9 cellular contexts compared by ENCODE assay signal in genomic region chr12:50188280-50188781, GRCh38. TPM values are rescaled to one million over a fixed set of nuclear protein-coding genes. Genes with fewer than 3 reads are reported as not detected.
DNase-seq lines count a peak whose midpoint lies in the region; ATAC-seq and TF ChIP-seq lines count a peak whose summit lies in the region.
"Had no signal": no experiment of that assay in that cellular context is flagged by ENCODE, and none has a peak within 500 bp of the region (broad histone marks: within the 10 kb centered on the region; RNA-seq: fewer than 3 reads in every experiment).

No MANE protein-coding gene starts in this region.

- WGBS in psoas muscle, 3 donors: 55 to 72% (median 65%) methylated on average over 4 of the region's 4 CpGs
- 76 to 78% methylated on average over 4 of the region's 4 CpGs for WGBS in body of pancreas, 2 donors

- no peaks in the 10 kb centered on the region for H3K9me3 ChIP-seq in CD8-positive, alpha-beta T cell (ENCODE audit: low read length)
- H3K9me3 ChIP-seq in T-helper 17 cell (ENCODE audit: control insufficient read depth, low read length, poor library complexity, severe bottlenecking) (no peaks in the 10 kb centered on the region), psoas muscle (no peaks in the 10 kb centered on the region), body of pancreas (no peaks in the 10 kb centered on the region)

- peaks cover 35% of the 10 kb centered on the region for H3K36me3 Mint-ChIP-seq in CD8-positive, alpha-beta T cell
- H3K36me3 Mint-ChIP-seq in T-helper 17 cell (ENCODE audit: low read depth): no peaks in the 10 kb centered on the region

- TF ChIP-seq POLR2A in body of pancreas (IDR thresholded peaks at IDR 0.05): no peak

- no peak for ATAC-seq in CD8-positive, alpha-beta T cell
- ATAC-seq in T-helper 17 cell (no peak), psoas muscle (peak; percentile 28 to 76 (median 68)), body of pancreas (no peak)

- no peaks in the 10 kb centered on the region for H3K27me3 ChIP-seq in CD8-positive, alpha-beta T cell (ENCODE audit: insufficient read depth, low read length)
- H3K27me3 ChIP-seq in psoas muscle (ENCODE audit: insufficient read depth in 3 of 3, low read length in 2 of 3): no peaks in the 10 kb centered on the region
- no peaks in the 10 kb centered on the region for H3K27me3 ChIP-seq in body of pancreas

- peak overlapping the region; percentile 41 for H3K27ac Mint-ChIP-seq in CD8-positive, alpha-beta T cell
- H3K27ac Mint-ChIP-seq in T-helper 17 cell: peak overlapping the region; percentile 91

- intact Hi-C loops in CD8-positive, alpha-beta T cell (cut with DNase I, micrococcal nuclease): loop anchor here (10.0 kb wide), 1 partner anchor 126 kb away; no protein-coding TSS in a partner anchor
- intact Hi-C loops in psoas muscle (cut with DNase I): loop anchor here (5.0 kb wide), 2 partner anchors 124 to 129 kb away; no protein-coding TSS in a partner anchor
- intact Hi-C loops in body of pancreas (cut with DNase I): no loop called here

- no peak overlapping the region for H3K4me3 Mint-ChIP-seq in CD8-positive, alpha-beta T cell
- H3K4me3 Mint-ChIP-seq in T-helper 17 cell: peak overlapping the region; percentile 85

- no peaks in the 10 kb centered on the region for H3K4me1 ChIP-seq in CD8-positive, alpha-beta T cell (ENCODE audit: insufficient read depth, low read length)
- H3K4me1 ChIP-seq in psoas muscle (peaks cover 27% of the 10 kb centered on the region), body of pancreas (peaks cover 10% of the 10 kb centered on the region)

- H3K27me3 Mint-ChIP-seq in CD8-positive, alpha-beta T cell (ENCODE audit: low read depth): no peaks in the 10 kb centered on the region
- no peaks in the 10 kb centered on the region for H3K27me3 Mint-ChIP-seq in T-helper 17 cell

- TF ChIP-seq CTCF in CD8-positive, alpha-beta T cell (IDR thresholded peaks at IDR 0.05): no peak
- no peak for TF ChIP-seq CTCF in psoas muscle (IDR thresholded peaks at IDR 0.05)
- TF ChIP-seq CTCF in body of pancreas (IDR thresholded peaks at IDR 0.05): no peak

- H3K9me3 Mint-ChIP-seq in CD8-positive, alpha-beta T cell: no peaks in the 10 kb centered on the region

- H3K27ac ChIP-seq in CD8-positive, alpha-beta T cell (ENCODE audit: low read depth, low read length): no peak overlapping the region
- H3K27ac ChIP-seq in psoas muscle (peak overlapping the region; percentile 50), body of pancreas (no peak overlapping the region)

- CTCF ChIA-PET in CD8-positive, alpha-beta T cell (lab: Charles Lee): interaction anchor here (0.6 to 1.5 kb wide), 5 partner anchors 12 to 269 kb away, joined by 3 to 6 read pairs (median 3); partner anchors contain the start of gene COX14

- no peak overlapping the region for H3K4me3 ChIP-seq in CD8-positive, alpha-beta T cell (ENCODE audit: low read depth, low read length)
- H3K4me3 ChIP-seq in psoas muscle (no peak overlapping the region), body of pancreas (no peak overlapping the region)

- no peak for DNase-seq in CD8-positive, alpha-beta T cell
- DNase-seq in T-helper 17 cell (no peak), fibroblast of gingiva (ENCODE audit: low read depth) (peak; percentile 31), psoas muscle (no peak), DMS 273 treated with DMSO at 0.1 percent for 48 hours (lab: John Stamatoyannopoulos, UW) (no peak), body of pancreas (no peak), medulla oblongata (ENCODE audit: extremely low spot score) (no peak)
- DNase-seq in activated naive CD4-positive, alpha-beta T cell (lab: John Stamatoyannopoulos, UW): no peak
- DNase-seq: NCI-H146 had no signal

- H3K36me3 ChIP-seq in CD8-positive, alpha-beta T cell (ENCODE audit: insufficient read depth, low read length): peaks cover 8% of the 10 kb centered on the region
- H3K36me3 ChIP-seq in psoas muscle (ENCODE audit: insufficient read depth in 1 of 2, low read depth in 1 of 2) (peaks cover 0 to 53% of the 10 kb centered on the region in 2 donors), body of pancreas (replicated peaks in 1 of 2; ENCODE audit: insufficient read depth in 1 of 2, low read depth in 2 of 2) (peaks cover 0 to 4% of the 10 kb centered on the region in 2 donors)

- POLR2A ChIA-PET in CD8-positive, alpha-beta T cell (lab: Charles Lee): no interaction called here

- peaks cover 9% of the 10 kb centered on the region for H3K4me1 Mint-ChIP-seq in CD8-positive, alpha-beta T cell (ENCODE audit: low read depth)
- H3K4me1 Mint-ChIP-seq in T-helper 17 cell: peaks cover 19% of the 10 kb centered on the region

RNA-seq across cellular contexts. Expression of gene CERS5, which starts 21.2 kb away (rescaled TPM):
- total RNA-seq in CD8-positive, alpha-beta T cell: 10 to 100 TPM; 45.2 to 46.2 TPM
- total RNA-seq in T-helper 17 cell (10 to 100 TPM; 51.6 to 57.8 TPM), psoas muscle (10 to 100 TPM in 1 of 4 donors, 1 to 10 TPM in 3; 5.2 to 10.7 (median 6.6) TPM), body of pancreas (10 to 100 TPM; 17.8 to 20.2 TPM)
- polyA plus RNA-seq in psoas muscle: 1 to 10 TPM; 7.2 to 8.2 (median 7.5) TPM

Comparison
In these comparisons a context has a peak if more than half of its experiments do, and no peak if none do; other contexts are left out.
1. ATAC-seq: peak in psoas muscle (4 of 4); none in CD8-positive, alpha-beta T cell (single experiment), T-helper 17 cell (single experiment) and body of pancreas (single experiment).